In genomic region chr13:44277459-44277858, GRCh38 we compare ENCODE assay signal across 19 cellular contexts.
"Had no signal": no experiment of that assay in that cellular context is flagged by ENCODE, and none has a peak within 500 bp of the region (broad histone marks: within the 10 kb centered on the region; RNA-seq: fewer than 3 reads in every experiment).

No MANE protein-coding gene starts in this region.

- H3K27me3 ChIP-seq: adrenal gland, gastrocnemius medialis had no signal

- FAIRE-seq: keratinocyte, small intestine, TTC549 had no signal

- H3K36me3 ChIP-seq: adrenal gland, gastrocnemius medialis, prostate gland, thoracic aorta had no signal

- H3K36me3 Mint-ChIP-seq: WTC11 had no signal

- H3K27ac ChIP-seq: adrenal gland, thoracic aorta had no signal

- DNase-seq: activated CD4-positive, alpha-beta memory T cell treated with anti-CD3 and anti-CD28 coated beads, Interleukin-2, amount 10 ng/mL, durations not matched to agents 7 days and 5 days; activated CD4-positive, alpha-beta T cell treated with anti-CD3 and anti-CD28 coated beads for 4 hours; activated CD8-positive, alpha-beta memory T cell treated with anti-CD3 and anti-CD28 coated beads, Interleukin-2, amount 10 ng/mL, durations not matched to agents 7 days and 5 days; activated naive CD4-positive, alpha-beta T cell; effector CD8-positive, alpha-beta T cell; gastrocnemius medialis; head of caudate nucleus; right cardiac atrium; small intestine; stimulated activated CD4-positive, alpha-beta T cell treated with anti-CD3 and anti-CD28 coated beads, Interleukin-4, amount 100 ng/mL, for 1 hour had no signal

- H3K4me3 Mint-ChIP-seq: activated CD4-positive, alpha-beta memory T cell treated with anti-CD3 and anti-CD28 coated beads, Interleukin-2, amount 10 ng/mL, durations not matched to agents 7 days and 5 days; activated CD8-positive, alpha-beta memory T cell treated with anti-CD3 and anti-CD28 coated beads, Interleukin-2, amount 10 ng/mL, durations not matched to agents 7 days and 5 days; dendritic cell treated with granulocyte-macrophage colony-stimulating factor and Interleukin-4, amounts not matched to agents 40 ng/mL and 50 ng/mL, for 4 days; T-helper 2 cell treated with Interferon-gamma antibody and Interleukin-4, amounts not matched to agents 5 μg/mL and 100 μg/mL, for 36 hours; WTC11 had no signal

- ATAC-seq: activated CD8-positive, alpha-beta memory T cell treated with anti-CD3 and anti-CD28 coated beads, Interleukin-2, amount 10 ng/mL, durations not matched to agents 7 days and 5 days; esophagus mucosa; gastrocnemius medialis; right cardiac atrium; WTC11 had no signal

- H3K4me3 ChIP-seq: adrenal gland, gastrocnemius medialis, prostate gland, thoracic aorta had no signal

- H3K9me3 ChIP-seq: adrenal gland, gastrocnemius medialis, prostate gland, thoracic aorta had no signal

- H3K27ac Mint-ChIP-seq: activated CD4-positive, alpha-beta memory T cell treated with anti-CD3 and anti-CD28 coated beads, Interleukin-2, amount 10 ng/mL, durations not matched to agents 7 days and 5 days; activated CD8-positive, alpha-beta memory T cell treated with anti-CD3 and anti-CD28 coated beads, Interleukin-2, amount 10 ng/mL, durations not matched to agents 7 days and 5 days; dendritic cell treated with granulocyte-macrophage colony-stimulating factor and Interleukin-4, amounts not matched to agents 40 ng/mL and 50 ng/mL, for 4 days; T-helper 2 cell treated with Interferon-gamma antibody and Interleukin-4, amounts not matched to agents 5 μg/mL and 100 μg/mL, for 36 hours; WTC11 had no signal

- H3K9me3 Mint-ChIP-seq: WTC11 had no signal
